ENCODE assay signal across 8 cellular contexts in the genomic region with DNA sequence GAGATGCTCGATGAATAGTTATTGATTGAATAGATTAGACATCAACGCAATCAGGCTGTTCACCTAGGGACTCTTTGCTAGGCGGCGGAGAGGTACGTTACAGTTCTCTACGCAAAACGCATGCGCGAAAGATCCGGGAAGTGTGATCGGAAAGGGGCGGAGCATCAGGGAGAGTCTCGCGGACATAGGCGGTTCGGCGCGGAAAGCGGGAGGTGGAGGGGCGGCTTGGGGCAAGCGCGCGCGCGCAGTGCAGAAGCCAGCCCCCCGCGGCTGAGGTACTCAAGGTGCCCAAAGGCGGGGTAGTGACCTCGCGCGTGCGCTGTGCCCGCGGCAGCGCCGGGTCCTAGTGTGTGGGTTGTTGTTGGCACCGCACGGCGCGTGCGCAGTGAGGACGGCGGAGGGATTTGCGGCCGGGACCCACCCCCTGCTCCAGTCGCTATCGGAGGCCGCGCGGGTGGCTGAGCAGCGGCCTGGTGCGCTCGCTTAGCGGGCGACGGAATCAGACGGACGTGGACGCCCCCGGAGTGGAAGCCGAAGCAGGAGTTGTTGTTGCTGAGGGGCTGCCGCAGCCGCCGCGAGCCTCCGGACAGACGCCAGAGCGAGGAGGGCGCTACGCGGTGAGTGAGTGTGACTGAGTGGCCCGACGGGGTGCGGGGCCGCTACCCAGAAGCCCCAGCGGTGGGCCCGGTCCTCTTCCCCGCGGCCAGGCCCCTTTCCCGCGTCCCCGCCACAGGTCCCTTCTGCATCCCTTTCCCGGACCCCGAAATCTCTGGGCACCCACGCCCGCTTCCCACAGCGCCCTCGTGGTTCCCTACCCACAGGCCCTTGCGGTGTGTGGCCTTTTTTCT. TPM values are rescaled to one million over a fixed set of nuclear protein-coding genes. Genes with fewer than 3 reads are reported as not detected.
DNase-seq lines count a peak whose midpoint lies in the region; ATAC-seq lines count a peak whose summit lies in the region.

A gene with protein sequence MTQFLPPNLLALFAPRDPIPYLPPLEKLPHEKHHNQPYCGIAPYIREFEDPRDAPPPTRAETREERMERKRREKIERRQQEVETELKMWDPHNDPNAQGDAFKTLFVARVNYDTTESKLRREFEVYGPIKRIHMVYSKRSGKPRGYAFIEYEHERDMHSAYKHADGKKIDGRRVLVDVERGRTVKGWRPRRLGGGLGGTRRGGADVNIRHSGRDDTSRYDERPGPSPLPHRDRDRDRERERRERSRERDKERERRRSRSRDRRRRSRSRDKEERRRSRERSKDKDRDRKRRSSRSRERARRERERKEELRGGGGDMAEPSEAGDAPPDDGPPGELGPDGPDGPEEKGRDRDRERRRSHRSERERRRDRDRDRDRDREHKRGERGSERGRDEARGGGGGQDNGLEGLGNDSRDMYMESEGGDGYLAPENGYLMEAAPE (plus strand): TSS at position 432 of the 848 bp plus-strand sequence. CDS start 964 bp downstream, outside the sequence.

- H3K9ac ChIP-seq in GM23248: peak within 1 kb of the TSS; percentile 89

- intact Hi-C loops in naive thymus-derived CD4-positive, alpha-beta T cell (cut with micrococcal nuclease): loop anchor here (1.0 to 5.0 kb wide), 13 partner anchors 22 to 591 kb away; a partner anchor contains a TSS

- peak within 1 kb of the TSS; percentile 73 for H3K27ac ChIP-seq in GM23248
- peak within 1 kb of the TSS; percentile 94 for H3K27ac ChIP-seq in naive thymus-derived CD4-positive, alpha-beta T cell (ENCODE audit: low read depth, low read length)

- CTCF ChIA-PET in naive thymus-derived CD4-positive, alpha-beta T cell (lab: Charles Lee): no interaction called here

- H3K27ac Mint-ChIP-seq in naive thymus-derived CD4-positive, alpha-beta T cell: peak within 1 kb of the TSS; percentile 83 to 96 (median 88)
- peak within 1 kb of the TSS; percentile 98 for H3K27ac Mint-ChIP-seq in stimulated activated naive B cell treated with anti-CD40 and anti-IgM and Interleukin-4, amounts not matched to agents 10 μg/mL and 1 μg/mL and 100 μg/mL, for 72 hours

- peaks cover 7% of the 10 kb centered on the region; the same call in 1 of the 2 replicates for H3K36me3 ChIP-seq in GM23248 (ENCODE audit: low read depth)
- H3K36me3 ChIP-seq in naive thymus-derived CD4-positive, alpha-beta T cell (ENCODE audit: control insufficient read depth in 2 of 3, insufficient read depth in 3 of 3, low read length in 3 of 3): peaks cover 4 to 28% (median 5%) of the 10 kb centered on the region in 3 experiments

- H3K9me3 ChIP-seq in GM23248 (ENCODE audit: low read depth): no peaks in the 10 kb centered on the region
- H3K9me3 ChIP-seq in naive thymus-derived CD4-positive, alpha-beta T cell (ENCODE audit: control insufficient read depth in 2 of 3, low read length in 3 of 3): no peaks in the 10 kb centered on the region

- POLR2A ChIA-PET in naive thymus-derived CD4-positive, alpha-beta T cell (lab: Charles Lee): no interaction called here

- peaks cover 0 to 7% (median 0%) of the 10 kb centered on the region in 11 donors for H3K9me3 Mint-ChIP-seq in naive thymus-derived CD4-positive, alpha-beta T cell
- H3K9me3 Mint-ChIP-seq in stimulated activated naive B cell treated with anti-CD40 and anti-IgM and Interleukin-4, amounts not matched to agents 10 μg/mL and 1 μg/mL and 100 μg/mL, for 72 hours: no peaks in the 10 kb centered on the region

- peaks cover 18 to 49% (median 35%) of the 10 kb centered on the region in 7 donors for H3K4me1 Mint-ChIP-seq in naive thymus-derived CD4-positive, alpha-beta T cell
- peaks cover 19 to 41% of the 10 kb centered on the region in 2 donors for H3K4me1 Mint-ChIP-seq in stimulated activated naive B cell treated with anti-CD40 and anti-IgM and Interleukin-4, amounts not matched to agents 10 μg/mL and 1 μg/mL and 100 μg/mL, for 72 hours

- H3K36me3 Mint-ChIP-seq in naive thymus-derived CD4-positive, alpha-beta T cell: peaks cover 6 to 19% (median 6%) of the 10 kb centered on the region in 5 donors
- H3K36me3 Mint-ChIP-seq in stimulated activated naive B cell treated with anti-CD40 and anti-IgM and Interleukin-4, amounts not matched to agents 10 μg/mL and 1 μg/mL and 100 μg/mL, for 72 hours: peaks cover 23 to 25% of the 10 kb centered on the region in 2 donors

- peaks cover 16% of the 10 kb centered on the region for H4K20me1 ChIP-seq in GM23248 (ENCODE audit: insufficient read depth)

- peak within 1 kb of the TSS; percentile 90 for H3K4me3 ChIP-seq in GM23248
- peak within 1 kb of the TSS; percentile 72 for H3K4me3 ChIP-seq in naive thymus-derived CD4-positive, alpha-beta T cell (ENCODE audit: low read length)

- H3F3A ChIP-seq in GM23248 (ENCODE audit: insufficient read depth): no peaks in the 10 kb centered on the region

- WGBS in GM23248 (ENCODE audit: low coverage in 1 of 2, low lambda C conversion rate in 2 of 2, missing lambda C conversion rate in 2 of 2), 2 experiments: 2 to 3% methylated on average over 57 to 74 of the region's 89 CpGs

- H3K27me3 ChIP-seq in GM23248 (replicated peaks; ENCODE audit: insufficient read depth): no peaks in the 10 kb centered on the region
- H3K27me3 ChIP-seq in naive thymus-derived CD4-positive, alpha-beta T cell (ENCODE audit: control insufficient read depth in 2 of 2, insufficient read depth in 2 of 2, low read length in 2 of 2): no peaks in the 10 kb centered on the region

- peak; percentile 97 for ATAC-seq in naive thymus-derived CD4-positive, alpha-beta T cell
- peak; percentile 96 to 98 for ATAC-seq in stimulated activated naive B cell treated with anti-CD40 and anti-IgM and Interleukin-4, amounts not matched to agents 10 μg/mL and 1 μg/mL and 100 μg/mL, for 72 hours (replicated peaks)

- peaks cover 50% of the 10 kb centered on the region for H3K79me2 ChIP-seq in GM23248 (ENCODE audit: insufficient read depth)

- peaks cover 0 to 5% (median 4%) of the 10 kb centered on the region in 5 donors for H3K27me3 Mint-ChIP-seq in naive thymus-derived CD4-positive, alpha-beta T cell
- peaks cover 0 to 11% of the 10 kb centered on the region in 2 donors for H3K27me3 Mint-ChIP-seq in stimulated activated naive B cell treated with anti-CD40 and anti-IgM and Interleukin-4, amounts not matched to agents 10 μg/mL and 1 μg/mL and 100 μg/mL, for 72 hours

- in situ Hi-C loops in GM23248 (cut with MboI): no loop called here

- peak within 1 kb of the TSS; percentile 71 to 97 (median 94) for H3K4me3 Mint-ChIP-seq in naive thymus-derived CD4-positive, alpha-beta T cell
- peak within 1 kb of the TSS; percentile 98 for H3K4me3 Mint-ChIP-seq in stimulated activated naive B cell treated with anti-CD40 and anti-IgM and Interleukin-4, amounts not matched to agents 10 μg/mL and 1 μg/mL and 100 μg/mL, for 72 hours

- DNase-seq in DMS79 treated with DMSO at 0.1 percent for 48 hours (lab: John Stamatoyannopoulos, UW): peak; percentile 98
- peak; percentile 100 for DNase-seq in GM23248
- DNase-seq in LHCN-M2 (ENCODE audit: low read depth): peak; percentile 99
- peak; percentile 98 for DNase-seq in RPMI8226
- peak; percentile 96 to 99 for DNase-seq in activated T-helper 1 cell treated with anti-CD3 and anti-CD28 coated beads, Interleukin-2, amount 50 U/mL, for 16 hours (ENCODE audit: low read depth in 1 of 2, low spot score in 1 of 2)
- DNase-seq in fibroblast of gingiva (ENCODE audit: low read depth): peak; percentile 100
- peak; percentile 99 to 100 (median 100) for DNase-seq in naive thymus-derived CD4-positive, alpha-beta T cell
- peak; percentile 99 for DNase-seq in stimulated activated naive B cell treated with anti-CD40 and anti-IgM and Interleukin-4, amounts not matched to agents 10 μg/mL and 1 μg/mL and 100 μg/mL, for 72 hours

- H3K9me2 ChIP-seq in GM23248 (ENCODE audit: insufficient read depth): no peaks in the 10 kb centered on the region

- H2AFZ ChIP-seq in GM23248: peak within 1 kb of the TSS; percentile 92

- H3K4me1 ChIP-seq in GM23248 (ENCODE audit: insufficient read depth): peaks cover 13% of the 10 kb centered on the region
- H3K4me1 ChIP-seq in naive thymus-derived CD4-positive, alpha-beta T cell (ENCODE audit: control insufficient read depth in 2 of 2, insufficient read depth in 2 of 2, low read length in 2 of 2): peaks cover 19% of the 10 kb centered on the region in 2 donors

- peak within 1 kb of the TSS; percentile 80 for H3K4me2 ChIP-seq in GM23248 (ENCODE audit: unreplicated experiment)

RNA-seq across cellular contexts. Expression of the gene that starts here (rescaled TPM):
- 146 and 184 TPM in 2 replicates for total RNA-seq in GM23248 (2014; rRNA removed; shearing (Covaris generic))
- 102 and 104 TPM in 2 replicates for polyA plus RNA-seq in GM23248 (2016; fragmentation: Nextera tagmentation; extraction: Ambion mirVana)
- total RNA-seq in LHCN-M2 (2014; rRNA removed): 207 and 241 TPM in 2 replicates
- polyA plus RNA-seq in LHCN-M2 (2012): 170 TPM
- 100 to 1,000 TPM; 243 to 837 (median 449) TPM for total RNA-seq in naive thymus-derived CD4-positive, alpha-beta T cell
- 10 to 100 TPM; 48.0 to 63.1 TPM for polyA plus RNA-seq in naive thymus-derived CD4-positive, alpha-beta T cell

Comparison
In these comparisons a context has a peak if more than half of its experiments do, and no peak if none do; other contexts are left out.
1. Peak in every context shown above with its lines: DNase-seq, ATAC-seq, H3K4me3 ChIP-seq and H3K27ac ChIP-seq.